In genomic region chr12:32435921-32436710, GRCh38 we compare ENCODE assay signal across 19 cellular contexts. TPM values are rescaled to one million over a fixed set of nuclear protein-coding genes. Genes with fewer than 3 reads are reported as not detected.
DNase-seq lines count a peak whose midpoint lies in the region; ATAC-seq and TF ChIP-seq lines count a peak whose summit lies in the region.
"Had no signal": no experiment of that assay in that cellular context is flagged by ENCODE, and none has a peak within 500 bp of the region (broad histone marks: within the 10 kb centered on the region; RNA-seq: fewer than 3 reads in every experiment).

No MANE protein-coding gene starts in this region.

- H3K36me3 ChIP-seq in BLaER1 = no peaks in the 10 kb centered on the region
- H3K36me3 ChIP-seq in HUES48 (ENCODE audit: control insufficient read depth, insufficient read depth, low read length) = peaks cover 12% of the 10 kb centered on the region
- H3K36me3 ChIP-seq: esophagus muscularis mucosa, left ventricle myocardium inferior, suprapubic skin had no signal

- H3K27me3 ChIP-seq in BLaER1 (no peaks in the 10 kb centered on the region), HUES48 (ENCODE audit: control insufficient read depth, insufficient read depth, low read length) (no peaks in the 10 kb centered on the region)
- H3K27me3 ChIP-seq: esophagus muscularis mucosa, suprapubic skin had no signal

- H3K9ac ChIP-seq in BLaER1 (peak overlapping the region; percentile 47; the same call in 1 of the 2 replicates), HUES48 (ENCODE audit: low read depth, low read length) (no peak overlapping the region)

- H3K9me3 Mint-ChIP-seq in mesothelial cell of epicardium = no peaks in the 10 kb centered on the region
- H3K9me3 Mint-ChIP-seq: activated CD4-positive, alpha-beta memory T cell treated with anti-CD3 and anti-CD28 coated beads for 36 hours; activated T-helper 1 cell treated with anti-CD3 and anti-CD28 coated beads, Interleukin-12 subunit alpha, Interleukin-12 subunit beta, Interleukin-2, Interleukin-4 antibody, amounts not matched to agents 30 ng/mL and 10 ng/mL and 1 ng/mL, durations not matched to agents 14 hours and 24 hours and 36 hours; IgD-negative memory B cell; natural killer cell treated with Interleukin-12 subunit alpha and Interleukin-12 subunit beta and Interleukin-15 and Interleukin-18, amount 100 ng/mL, for 72 hours had no signal

- H3K9me3 ChIP-seq in BLaER1 (no peaks in the 10 kb centered on the region), HUES48 (ENCODE audit: control insufficient read depth, insufficient read depth, low read length) (no peaks in the 10 kb centered on the region)
- H3K9me3 ChIP-seq: esophagus muscularis mucosa, left ventricle myocardium inferior, suprapubic skin had no signal

- no peak overlapping the region for H3K4me3 ChIP-seq in BLaER1
- H3K4me3 ChIP-seq in HUES48 (ENCODE audit: low read depth, low read length) = no peak overlapping the region
- H3K4me3 ChIP-seq in choroid plexus epithelial cell (ENCODE audit: low read depth, low read length) = peak overlapping the region; percentile 24
- H3K4me3 ChIP-seq: coronary artery, esophagus muscularis mucosa, left ventricle myocardium inferior, suprapubic skin had no signal

- H3K4me1 Mint-ChIP-seq in mesothelial cell of epicardium = peaks cover 42% of the 10 kb centered on the region
- H3K4me1 Mint-ChIP-seq: IgD-negative memory B cell had no signal

- H3K27ac ChIP-seq in BLaER1 (peak overlapping the region; percentile 73), HUES48 (ENCODE audit: low read depth, low read length) (peak overlapping the region; percentile 52)
- H3K27ac ChIP-seq: coronary artery, esophagus muscularis mucosa, left ventricle myocardium inferior, suprapubic skin had no signal

- peak; percentile 77 for DNase-seq in choroid plexus epithelial cell (ENCODE audit: low read depth)
- DNase-seq in mesothelial cell of epicardium (ENCODE audit: low spot score in 2 of 2, unreplicated experiment in 2 of 2) = no peak
- no peak for DNase-seq in activated CD4-positive, alpha-beta T cell treated with anti-CD3 and anti-CD28 coated beads for 1 hour
- DNase-seq in NCI-H774 (lab: John Stamatoyannopoulos, UW) = no peak
- no peak for DNase-seq in Right ventricle myocardium inferior (ENCODE audit: missing footprints)
- DNase-seq: activated CD4-positive, alpha-beta memory T cell treated with anti-CD3 and anti-CD28 coated beads for 36 hours; DMS 273 treated with DMSO at 0.1 percent for 48 hours; left ventricle myocardium inferior; NCI-H1092 treated with DMSO at 0.1 percent for 48 hours; stimulated activated CD4-positive, alpha-beta T cell treated with anti-CD3 and anti-CD28 coated beads, Interleukin-2, amount 100 ng/mL, for 24 hours had no signal

- H3K4me2 ChIP-seq in BLaER1 = peak overlapping the region; percentile 71; the same call in 1 of the 2 replicates

- TF ChIP-seq CTCF in choroid plexus epithelial cell (conservative IDR thresholded peaks at IDR 0.05; ENCODE audit: low read depth, low read length) (no peak), mesothelial cell of epicardium (IDR thresholded peaks at IDR 0.05; ENCODE audit: unreplicated experiment) (no peak)

- no peaks in the 10 kb centered on the region for H3K27me3 Mint-ChIP-seq in mesothelial cell of epicardium (ENCODE audit: low read depth)
- H3K27me3 Mint-ChIP-seq: IgD-negative memory B cell had no signal

- H3K36me3 Mint-ChIP-seq in mesothelial cell of epicardium = peaks cover 1% of the 10 kb centered on the region
- H3K36me3 Mint-ChIP-seq: activated CD4-positive, alpha-beta memory T cell treated with anti-CD3 and anti-CD28 coated beads for 36 hours; IgD-negative memory B cell; natural killer cell treated with Interleukin-12 subunit alpha and Interleukin-12 subunit beta and Interleukin-15 and Interleukin-18, amount 100 ng/mL, for 72 hours had no signal

- H3K4me1 ChIP-seq in BLaER1 = peaks cover 36% of the 10 kb centered on the region
- H3K4me1 ChIP-seq in HUES48 (ENCODE audit: control insufficient read depth, insufficient read depth, low read length) = peaks cover 38% of the 10 kb centered on the region

- ATAC-seq in GM21737 (IDR thresholded peaks at IDR 0.05; ENCODE audit: unreplicated experiment) = no peak
- no peak for ATAC-seq in Right ventricle myocardium inferior
- ATAC-seq: natural killer cell treated with Interleukin-12 subunit alpha and Interleukin-12 subunit beta and Interleukin-15 and Interleukin-18, amount 100 ng/mL, for 72 hours had no signal

- H4K20me1 ChIP-seq in BLaER1 = no peaks in the 10 kb centered on the region

- no peak overlapping the region for H3K4me3 Mint-ChIP-seq in mesothelial cell of epicardium
- H3K4me3 Mint-ChIP-seq: activated CD4-positive, alpha-beta memory T cell treated with anti-CD3 and anti-CD28 coated beads for 36 hours; activated T-helper 1 cell treated with anti-CD3 and anti-CD28 coated beads, Interleukin-12 subunit alpha, Interleukin-12 subunit beta, Interleukin-2, Interleukin-4 antibody, amounts not matched to agents 30 ng/mL and 10 ng/mL and 1 ng/mL, durations not matched to agents 14 hours and 24 hours and 36 hours; IgD-negative memory B cell; natural killer cell treated with Interleukin-12 subunit alpha and Interleukin-12 subunit beta and Interleukin-15 and Interleukin-18, amount 100 ng/mL, for 72 hours had no signal

- H3K27ac Mint-ChIP-seq in mesothelial cell of epicardium = peak overlapping the region; percentile 95
- H3K27ac Mint-ChIP-seq: activated CD4-positive, alpha-beta memory T cell treated with anti-CD3 and anti-CD28 coated beads for 36 hours; activated T-helper 1 cell treated with anti-CD3 and anti-CD28 coated beads, Interleukin-12 subunit alpha, Interleukin-12 subunit beta, Interleukin-2, Interleukin-4 antibody, amounts not matched to agents 30 ng/mL and 10 ng/mL and 1 ng/mL, durations not matched to agents 14 hours and 24 hours and 36 hours; IgD-negative memory B cell; natural killer cell treated with Interleukin-12 subunit alpha and Interleukin-12 subunit beta and Interleukin-15 and Interleukin-18, amount 100 ng/mL, for 72 hours had no signal

- intact Hi-C loops in Right ventricle myocardium inferior (cut with DNase I) = no loop called here

RNA-seq across cellular contexts. Expression of gene FGD4, which starts 36.8 kb away (rescaled TPM):
- total RNA-seq in mesothelial cell of epicardium (12.6 to 13.5 TPM (median 13.4 TPM) in 3 replicates), Right ventricle myocardium inferior (17.4 TPM)
